8 cellular contexts compared by ENCODE assay signal in the genomic region with DNA sequence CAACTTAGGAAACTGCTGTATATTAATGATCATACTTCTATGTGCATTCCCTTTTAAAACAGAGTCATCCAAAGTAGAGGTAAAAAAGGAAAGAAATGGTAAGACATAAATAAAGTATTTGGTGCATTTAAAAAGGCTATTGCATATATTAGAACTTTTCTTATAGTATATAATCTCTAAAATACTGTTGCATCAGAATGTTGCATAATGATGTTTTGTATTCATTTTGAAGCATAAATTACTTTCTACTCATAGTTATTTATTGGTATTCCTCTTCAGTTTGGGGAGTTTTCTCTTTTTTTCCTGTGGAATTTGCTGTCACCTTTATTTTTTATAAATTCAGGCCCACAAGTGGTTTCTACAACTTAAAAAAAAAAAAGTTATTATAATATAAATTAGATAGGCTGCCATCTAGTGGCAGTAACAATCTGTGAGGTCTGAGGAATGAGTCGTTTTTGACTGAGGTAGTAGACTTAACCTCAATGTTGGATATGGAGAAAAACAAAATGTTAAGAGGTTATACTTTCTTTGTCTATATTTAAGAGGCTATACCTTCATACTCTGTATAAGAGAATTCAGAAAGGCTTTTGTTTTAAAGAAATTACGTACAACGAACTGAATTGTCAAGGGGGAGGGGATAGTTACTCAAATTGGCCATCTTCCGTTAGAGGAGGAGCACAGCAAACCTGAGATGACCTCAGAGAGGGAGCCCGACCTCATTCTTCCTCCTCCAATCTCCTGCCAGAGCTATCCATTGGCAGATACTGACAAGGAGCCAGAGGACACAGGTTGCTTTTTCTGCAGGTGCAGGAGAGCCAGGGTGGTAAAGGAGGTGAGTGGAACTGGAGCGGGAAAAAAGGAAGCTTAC. TPM values are rescaled to one million over a fixed set of nuclear protein-coding genes. Genes with fewer than 3 reads are reported as not detected.
DNase-seq lines count a peak whose midpoint lies in the region; ATAC-seq and TF ChIP-seq lines count a peak whose summit lies in the region.

No MANE protein-coding gene starts in this region.

- WGBS in transverse colon (ENCODE audit: low coverage in 1 of 2), 2 donors: 14 to 24% methylated on average over 5 to 6 of the region's 6 CpGs

- no peak for TF ChIP-seq POLR2A in transverse colon (IDR thresholded peaks at IDR 0.05)

- H3K4me1 ChIP-seq in transverse colon: peaks cover 0 to 6% (median 0%) of the 10 kb centered on the region in 4 donors

- no peak overlapping the region for H3K27ac ChIP-seq in AG04450 (ENCODE audit: low read depth, low read length)
- no peak overlapping the region for H3K27ac ChIP-seq in transverse colon

- no peaks in the 10 kb centered on the region for H3K9me3 ChIP-seq in AG04450 (ENCODE audit: control insufficient read depth, insufficient read depth, low read length)
- no peaks in the 10 kb centered on the region for H3K9me3 ChIP-seq in transverse colon

- H3K4me3 ChIP-seq in AG04450 (ENCODE audit: low read depth, low read length): no peak overlapping the region
- no peak overlapping the region for H3K4me3 ChIP-seq in transverse colon

- POLR2A ChIA-PET in AG04450 (lab: Yijun Ruan, JAX): no interaction called here

- no peak for DNase-seq in AG04450 (ENCODE audit: low read depth, low spot score)
- DNase-seq in GDM1 (lab: John Stamatoyannopoulos, UW): peak; percentile 19
- peak; percentile 74 for DNase-seq in SK-MEL-5 (ENCODE audit: low read depth, low spot score)
- DNase-seq in cerebellum (ENCODE audit: low spot score): peak; percentile 66
- peak; percentile 50 for DNase-seq in kidney tubule cell (ENCODE audit: low spot score)
- DNase-seq in transverse colon: peak; percentile 21

- CTCF ChIA-PET in AG04450 (lab: Charles Lee): interaction anchor here (0.6 to 5.1 kb wide), 20 partner anchors 8 to 590 kb away, joined by 3 to 56 read pairs (median 4); a partner anchor contains a TSS

- H3K36me3 ChIP-seq in transverse colon: no peaks in the 10 kb centered on the region

- peak; percentile 65 for TF ChIP-seq CTCF in AG04450 (IDR thresholded peaks at IDR 0.05; ENCODE audit: low read depth, low read length)
- peak; percentile 52 to 69 (median 65) for TF ChIP-seq CTCF in transverse colon (IDR thresholded peaks at IDR 0.05)

- H3K27me3 ChIP-seq in AG04450 (ENCODE audit: control insufficient read depth, insufficient read depth, low read length) (no peaks in the 10 kb centered on the region), transverse colon (no peaks in the 10 kb centered on the region)

- in situ Hi-C loops in SK-MEL-5 (cut with HindIII; ENCODE audit: low pct_unique_long_range_greater_than_20kb, low sequenced_read_pairs) (no loop called here), transverse colon (cut with MboI; ENCODE audit: low pct_ligation_motif_present in 1 of 4, low pct_unique_long_range_greater_than_20kb in 1 of 4, low sequenced_read_pairs in 3 of 4) (no loop called here)

- ATAC-seq in HG03460 (IDR thresholded peaks at IDR 0.05; ENCODE audit: unreplicated experiment) (peak; percentile 72), HG03520 (IDR thresholded peaks at IDR 0.05; ENCODE audit: unreplicated experiment) (no peak)

- TF ChIP-seq EP300 in transverse colon (IDR thresholded peaks at IDR 0.05; ENCODE audit: low read depth): no peak

- intact Hi-C loops in transverse colon (cut with DNase I; ENCODE audit: low total_unique reads): loop anchor here (5.0 kb wide), 1 partner anchor 36 kb away; a partner anchor contains a TSS

RNA-seq across cellular contexts. Expression of a gene that starts 23.8 kb away (rescaled TPM):
- 1.9 and 3.5 TPM in 2 replicates for polyA plus RNA-seq in AG04450 (2011; rRNA removed)
- polyA minus RNA-seq in AG04450 (2011; rRNA and poly(A)+ RNA removed): 4.4 and 7.3 TPM in 2 replicates
- 1.9 and 2.6 TPM in 2 replicates for total RNA-seq in SK-MEL-5 (2014; rRNA removed; shearing (Covaris generic))
- polyA plus RNA-seq in SK-MEL-5 (2015; cell fraction: cytosol; rRNA removed): 0.38 and 1.4 TPM in 2 replicates
- polyA plus RNA-seq in SK-MEL-5 (2015; cell fraction: nucleus; rRNA removed): 2.5 and 4.3 TPM in 2 replicates
- total RNA-seq in cerebellum: 29.4 TPM
- 10 to 100 TPM in 3 of 4 donors, 1 to 10 TPM in 1; 6.0 to 25.7 (median 16.3) TPM for total RNA-seq in transverse colon

RNA-seq across cellular contexts. Expression of a gene that starts 37.0 kb away (rescaled TPM):
- 38.3 and 50.1 TPM in 2 replicates for polyA plus RNA-seq in AG04450 (2011; rRNA removed)
- 11.4 and 21.7 TPM in 2 replicates for polyA minus RNA-seq in AG04450 (2011; rRNA and poly(A)+ RNA removed)
- total RNA-seq in SK-MEL-5 (2014; rRNA removed; shearing (Covaris generic)): 56.9 and 58.6 TPM in 2 replicates
- 27.9 and 35.8 TPM in 2 replicates for polyA plus RNA-seq in SK-MEL-5 (2015; cell fraction: cytosol; rRNA removed)
- polyA plus RNA-seq in SK-MEL-5 (2015; cell fraction: nucleus; rRNA removed): 16.6 and 36.6 TPM in 2 replicates
- total RNA-seq in cerebellum (63.5 TPM), transverse colon (10 to 100 TPM; 11.3 to 35.2 (median 20.2) TPM)
